ENCODE assay signal across 8 cellular contexts in genomic region chr2:234950730-234951385, GRCh38. TPM values are rescaled to one million over a fixed set of nuclear protein-coding genes. Genes with fewer than 3 reads are reported as not detected.
DNase-seq lines count a peak whose midpoint lies in the region; TF ChIP-seq lines count a peak whose summit lies in the region.

No MANE protein-coding gene starts in this region.

- H3K9ac ChIP-seq in HUES48 (ENCODE audit: low read depth, low read length), result peak overlapping the region; percentile 37; the same call in 1 of the 2 replicates
- H3K9ac ChIP-seq in smooth muscle cell (ENCODE audit: low read depth), result peak overlapping the region; percentile 98

- H3K36me3 Mint-ChIP-seq in brain, result peaks cover 4% of the 10 kb centered on the region

- H3K79me2 ChIP-seq in smooth muscle cell (ENCODE audit: low read depth), result peaks cover 37% of the 10 kb centered on the region

- TF ChIP-seq CTCF in brain (conservative IDR thresholded peaks at IDR 0.05) (no peak), smooth muscle cell (IDR thresholded peaks at IDR 0.05; ENCODE audit: borderline replicate concordance, insufficient read depth, poor library complexity, severe bottlenecking) (no peak)

- peaks cover 20% of the 10 kb centered on the region for H3K27me3 Mint-ChIP-seq in brain

- 15% methylated on average over 35 of the region's 35 CpGs for WGBS in smooth muscle cell (ENCODE audit: low lambda C conversion rate)

- peaks cover 23% of the 10 kb centered on the region for H3K27me3 ChIP-seq in HUES48 (ENCODE audit: control insufficient read depth, insufficient read depth, low read length)
- H3K27me3 ChIP-seq in smooth muscle cell (ENCODE audit: low read depth), result no peaks in the 10 kb centered on the region

- no peak overlapping the region for H3K27ac ChIP-seq in HUES48 (ENCODE audit: low read depth, low read length)
- peak overlapping the region; percentile 99 for H3K27ac ChIP-seq in smooth muscle cell (ENCODE audit: low read depth)

- peaks cover 53% of the 10 kb centered on the region for H3K4me1 Mint-ChIP-seq in brain

- DNase-seq in islet precursor cell (peak; percentile 86), smooth muscle cell (lab: John Stamatoyannopoulos, UW; ENCODE audit: unreplicated experiment) (no peak), NCI-H446 treated with DMSO at 0.1 percent for 48 hours (lab: John Stamatoyannopoulos, UW) (no peak), DMS114 treated with DMSO at 0.1 percent for 48 hours (lab: John Stamatoyannopoulos, UW; ENCODE audit: unreplicated experiment) (no peak), NCI-H187 treated with DMSO at 0.1 percent for 48 hours (lab: John Stamatoyannopoulos, UW) (no peak), SKM-1 treated with dmso at 0.1 percent for 144 hours (lab: John Stamatoyannopoulos, UW; ENCODE audit: unreplicated experiment) (no peak)

- H3K36me3 ChIP-seq in HUES48 (ENCODE audit: control insufficient read depth, insufficient read depth, low read length) (no peaks in the 10 kb centered on the region), smooth muscle cell (ENCODE audit: low read depth) (no peaks in the 10 kb centered on the region)

- peaks cover 29% of the 10 kb centered on the region for H4K20me1 ChIP-seq in smooth muscle cell (ENCODE audit: low read depth)

- H3K9me3 Mint-ChIP-seq in brain, result peaks cover 0 to 8% (median 3%) of the 10 kb centered on the region in 5 experiments

- peak overlapping the region; percentile 85 to 90 (median 89) for H3K4me3 Mint-ChIP-seq in brain

- H3K4me3 ChIP-seq in HUES48 (ENCODE audit: low read depth, low read length) (peak overlapping the region; percentile 70), smooth muscle cell (peak overlapping the region; percentile 77)

- peak overlapping the region; percentile 96 for H3K4me2 ChIP-seq in smooth muscle cell

- H3K4me1 ChIP-seq in HUES48 (ENCODE audit: control insufficient read depth, insufficient read depth, low read length) (peaks cover 41% of the 10 kb centered on the region), smooth muscle cell (ENCODE audit: low read depth) (peaks cover 40% of the 10 kb centered on the region)

- H3K9me3 ChIP-seq in HUES48 (ENCODE audit: control insufficient read depth, insufficient read depth, low read length), result no peaks in the 10 kb centered on the region
- H3K9me3 ChIP-seq in smooth muscle cell (replicated peaks; ENCODE audit: low read depth), result no peaks in the 10 kb centered on the region

- H3F3A ChIP-seq in smooth muscle cell (ENCODE audit: low read depth), result peaks cover 22% of the 10 kb centered on the region

- no peak overlapping the region for H2AFZ ChIP-seq in smooth muscle cell (ENCODE audit: low read depth)

- peak overlapping the region; percentile 28 to 93 (median 84) for H3K27ac Mint-ChIP-seq in brain

RNA-seq across cellular contexts. Expression of gene SH3BP4, which starts 1.0 kb away (rescaled TPM):
- 78.4 TPM for polyA plus RNA-seq in brain (ENCODE audit: insufficient read depth, low read depth, low replicate concordance)
- 47.7 and 58.4 TPM in 2 replicates for total RNA-seq in smooth muscle cell
- polyA plus RNA-seq in smooth muscle cell, result 34.9 and 38.9 TPM in 2 replicates
